In the genomic region with DNA sequence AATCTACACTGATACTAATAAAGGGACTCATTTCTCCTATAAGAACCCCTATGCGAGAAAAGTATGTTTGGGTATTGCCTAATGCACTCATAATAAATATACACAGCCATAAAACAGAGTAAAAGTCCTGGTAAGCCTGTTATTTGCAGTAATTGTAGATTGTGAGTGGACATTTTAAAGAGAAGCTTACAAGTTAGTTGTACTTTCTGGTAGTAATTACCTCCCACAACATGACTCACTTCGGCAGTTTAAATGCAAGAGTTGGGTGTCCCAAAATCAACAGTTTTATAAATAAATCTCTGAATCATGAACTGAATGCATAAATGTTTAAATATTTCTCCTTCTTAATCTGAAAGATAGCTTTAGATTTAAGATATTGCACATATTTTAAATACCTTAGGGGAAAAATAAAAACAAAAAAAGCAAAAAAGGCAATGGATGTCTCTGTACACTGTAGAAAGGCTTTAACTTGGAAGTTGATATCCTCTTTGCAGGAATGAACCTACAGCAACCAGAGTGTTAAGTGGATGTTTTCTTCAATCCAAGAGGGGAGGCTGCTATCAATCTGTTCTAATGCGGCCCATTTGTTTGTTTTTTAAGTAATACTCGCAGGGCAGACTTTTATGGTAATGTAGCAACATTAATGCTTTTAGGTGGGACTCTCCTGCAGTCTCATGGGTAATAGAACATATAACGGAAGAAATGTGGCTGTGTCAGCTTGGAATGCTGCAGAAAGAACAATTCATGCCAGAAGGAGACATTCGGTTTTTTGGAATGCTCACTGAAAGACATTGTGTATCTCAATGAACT, we compare ENCODE assay signal across 14 cellular contexts. TPM values are rescaled to one million over a fixed set of nuclear protein-coding genes. Genes with fewer than 3 reads are reported as not detected.
DNase-seq lines count a peak whose midpoint lies in the region; ATAC-seq and TF ChIP-seq lines count a peak whose summit lies in the region.
"Had no signal": no experiment of that assay in that cellular context is flagged by ENCODE, and none has a peak within 500 bp of the region (broad histone marks: within the 10 kb centered on the region; RNA-seq: fewer than 3 reads in every experiment).

No MANE protein-coding gene starts in this region.

- H3K27me3 ChIP-seq in MG63 (no peaks in the 10 kb centered on the region), fibroblast of lung (ENCODE audit: control insufficient read depth, insufficient read depth, low read length) (no peaks in the 10 kb centered on the region)
- H3K27me3 ChIP-seq: tibial nerve had no signal

- no peak overlapping the region for H3K4me3 ChIP-seq in AG09309 (ENCODE audit: control insufficient read depth, low read depth, low read length)
- H3K4me3 ChIP-seq in MG63 = no peak overlapping the region
- peak overlapping the region in 3 of 4 experiments; percentile 3 to 37 (median 9) for H3K4me3 ChIP-seq in fibroblast of lung (replicated peaks in 1 of 4; ENCODE audit: control extremely low read depth in 1 of 4, insufficient read depth in 1 of 4, low read depth in 3 of 4, low read length in 4 of 4)

- peaks cover 20% of the 10 kb centered on the region for H3K4me1 ChIP-seq in fibroblast of lung (ENCODE audit: control insufficient read depth, extremely low read depth, insufficient read depth, low read length)

- DNase-seq in AG09309 (ENCODE audit: low read depth) (peak; percentile 75), MG63 (peak; percentile 12), fibroblast of lung (ENCODE audit: low read depth in 2 of 2) (peak; percentile 86 to 87), omental fat pad (ENCODE audit: low spot score) (no peak), NCI-H748 (lab: John Stamatoyannopoulos, UW; ENCODE audit: unreplicated experiment) (no peak)
- DNase-seq in effector memory CD8-positive, alpha-beta T cell = no peak
- DNase-seq: activated T-cell treated with anti-CD3 and anti-CD28 coated beads, Interleukin-2, amount 50 U/mL, for 72 hours; natural killer cell; NCI-H1694 treated with DMSO at 0.1 percent for 48 hours; WERI-Rb-1 had no signal

- H3K27ac ChIP-seq in fibroblast of lung (ENCODE audit: insufficient read depth, low read length) = peak overlapping the region; percentile 65
- H3K27ac ChIP-seq: WERI-Rb-1 had no signal

- ATAC-seq in omental fat pad (ENCODE audit: low FRiP score) = peak; percentile 64
- ATAC-seq in GM21737 (IDR thresholded peaks at IDR 0.05; ENCODE audit: unreplicated experiment) = no peak
- ATAC-seq in effector memory CD8-positive, alpha-beta T cell (replicated peaks) = no peak
- ATAC-seq in GM19463 (IDR thresholded peaks at IDR 0.05; ENCODE audit: unreplicated experiment) = no peak
- ATAC-seq: activated T-cell treated with anti-CD3 and anti-CD28 coated beads, Interleukin-2, amount 50 U/mL, for 72 hours; natural killer cell had no signal

- peak overlapping the region; percentile 84 for H3K4me2 ChIP-seq in fibroblast of lung (ENCODE audit: extremely low read depth, insufficient read depth, low read length)

- TF ChIP-seq CTCF in AG09309 (IDR thresholded peaks at IDR 0.05; ENCODE audit: control insufficient read depth, insufficient read depth, low read depth, low read length, missing control alignments) (no peak), fibroblast of lung (conservative IDR thresholded peaks at IDR 0.05 in 1 of 2, IDR thresholded peaks at IDR 0.05 in 1 of 2; ENCODE audit: low read depth in 1 of 2, low read length in 2 of 2) (no peak), omental fat pad (IDR thresholded peaks at IDR 0.05) (no peak)

- H3K79me2 ChIP-seq in fibroblast of lung (ENCODE audit: control insufficient read depth, insufficient read depth, low read length) = no peaks in the 10 kb centered on the region

- H3K9ac ChIP-seq in fibroblast of lung (ENCODE audit: insufficient read depth, low read length) = no peak overlapping the region

- H4K20me1 ChIP-seq in fibroblast of lung (ENCODE audit: control insufficient read depth, extremely low read depth, insufficient read depth, low read length) = no peaks in the 10 kb centered on the region

- H3K4me3 Mint-ChIP-seq in effector memory CD8-positive, alpha-beta T cell = no peak overlapping the region
- H3K4me3 Mint-ChIP-seq: activated T-cell treated with anti-CD3 and anti-CD28 coated beads, Interleukin-2, amount 50 U/mL, for 72 hours; CD14-positive monocyte; natural killer cell had no signal

- no peaks in the 10 kb centered on the region for H3K36me3 ChIP-seq in MG63
- no peaks in the 10 kb centered on the region for H3K36me3 ChIP-seq in fibroblast of lung (ENCODE audit: control insufficient read depth, insufficient read depth, low read length)
- H3K36me3 ChIP-seq: tibial nerve, WERI-Rb-1 had no signal

- no peaks in the 10 kb centered on the region for H3K9me3 ChIP-seq in MG63
- H3K9me3 ChIP-seq in fibroblast of lung (ENCODE audit: control insufficient read depth, insufficient read depth, low read depth, low read length) = no peaks in the 10 kb centered on the region
- H3K9me3 ChIP-seq: tibial nerve had no signal

- no peaks in the 10 kb centered on the region for H3K4me1 Mint-ChIP-seq in effector memory CD8-positive, alpha-beta T cell (ENCODE audit: low read depth in 2 of 2)
- H3K4me1 Mint-ChIP-seq: CD14-positive monocyte, natural killer cell had no signal

- no peaks in the 10 kb centered on the region for H3K9me3 Mint-ChIP-seq in effector memory CD8-positive, alpha-beta T cell
- H3K9me3 Mint-ChIP-seq: activated T-cell treated with anti-CD3 and anti-CD28 coated beads, Interleukin-2, amount 50 U/mL, for 72 hours; natural killer cell had no signal

- no peak overlapping the region for H2AFZ ChIP-seq in fibroblast of lung (ENCODE audit: low read length)

- no peaks in the 10 kb centered on the region for H3K36me3 Mint-ChIP-seq in effector memory CD8-positive, alpha-beta T cell (ENCODE audit: insufficient read depth)
- H3K36me3 Mint-ChIP-seq: CD14-positive monocyte, natural killer cell had no signal

- peaks cover 30 to 35% of the 10 kb centered on the region in 2 donors for H3K27me3 Mint-ChIP-seq in effector memory CD8-positive, alpha-beta T cell

- H3K27ac Mint-ChIP-seq in effector memory CD8-positive, alpha-beta T cell = no peak overlapping the region
- H3K27ac Mint-ChIP-seq: activated T-cell treated with anti-CD3 and anti-CD28 coated beads, Interleukin-2, amount 50 U/mL, for 72 hours; natural killer cell had no signal

RNA-seq across cellular contexts. Expression of a gene that starts 57.3 kb away (rescaled TPM):
- total RNA-seq in MG63 (2014; rRNA removed; shearing (Covaris generic); ENCODE audit: low replicate concordance) = 21.7 and 32.4 TPM in 2 replicates
- total RNA-seq in fibroblast of lung (172 and 221 TPM in 2 replicates), omental fat pad (100 to 1,000 TPM in 1 of 4 donors, 10 to 100 TPM in 3; 56.6 to 128 (median 71.9) TPM)
- polyA plus RNA-seq in fibroblast of lung = 73.7 and 119 TPM in 2 replicates
- 40.7 and 62.5 TPM in 2 replicates for polyA plus RNA-seq in fibroblast of lung (2012)
- 17.8 and 26.5 TPM in 2 replicates for polyA minus RNA-seq in fibroblast of lung (ENCODE audit: low replicate concordance)

Comparison
In these comparisons a context has a peak if more than half of its experiments do, and no peak if none do; other contexts are left out.
1. DNase-seq: peak in AG09309 (single experiment), MG63 (single experiment) and fibroblast of lung (2 of 2); none in omental fat pad (single experiment), NCI-H748 (single experiment) and effector memory CD8-positive, alpha-beta T cell (0 of 3).
2. H3K4me3 ChIP-seq: peak in fibroblast of lung (3 of 4); none in AG09309 (single experiment) and MG63 (single experiment).